In the genomic region with DNA sequence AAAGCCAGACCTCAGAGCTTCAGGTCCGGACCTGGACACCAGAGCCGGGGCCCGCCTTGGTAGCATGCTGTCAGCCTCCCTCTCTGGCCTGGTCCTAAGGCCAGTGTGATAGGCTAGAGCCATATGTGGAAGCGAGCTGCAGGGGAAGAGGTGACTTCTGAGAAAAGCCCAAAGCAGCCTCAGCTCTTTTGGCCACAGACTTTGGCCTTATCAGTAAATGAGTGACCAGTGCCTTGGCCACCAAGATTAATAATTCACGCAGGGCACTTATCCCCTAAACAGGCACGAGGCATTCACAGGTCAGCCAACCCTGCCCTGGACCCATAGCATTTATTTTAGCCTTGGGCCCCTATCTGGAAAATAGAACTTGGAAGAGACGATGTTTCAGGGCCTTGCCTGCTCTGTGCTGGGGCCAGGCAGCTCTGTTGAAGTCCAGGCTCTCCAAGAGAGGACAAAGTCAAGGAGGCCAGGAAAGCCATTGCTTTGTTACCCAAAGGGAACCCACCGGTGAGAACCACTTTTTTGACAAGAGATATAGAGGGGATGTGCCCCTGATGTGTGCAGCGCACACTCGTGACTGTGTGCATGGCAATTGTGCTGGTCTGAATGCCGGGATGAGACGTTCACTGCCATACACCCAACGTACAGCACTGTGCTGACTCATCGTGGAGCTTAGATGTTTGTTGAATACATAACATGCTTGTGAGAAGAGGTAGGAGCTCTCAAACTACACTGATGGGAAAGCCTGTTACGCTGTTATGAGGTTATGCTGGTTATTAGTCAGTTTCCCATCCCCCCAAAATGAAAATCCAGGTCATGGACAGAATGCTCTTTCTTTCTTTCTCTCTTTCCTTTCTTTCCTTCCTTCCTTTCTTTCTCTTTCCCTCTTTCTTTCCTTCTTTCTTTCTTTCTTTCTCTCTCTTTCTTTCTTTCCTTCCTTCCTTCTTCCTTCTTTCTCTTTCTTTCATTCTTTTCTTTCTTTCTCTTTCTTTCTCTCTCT, we compare ENCODE assay signal across 1 cellular context.
A peak's percentile ranks its signal among the peaks of the same experiment; 100 is the strongest.
TF ChIP-seq lines count a peak whose summit lies in the region.

No MANE protein-coding gene starts in this region.

TF ChIP-seq in K562, 482 proteins besides CTCF, POLR2A, EP300 and RAD21 (continued from another document):
- TF ChIP-seq NFXL1 (CRISPR knock-in tag; IDR thresholded peaks at IDR 0.05) (0 out of 2 replicates have a peak, but pooled peaks have one; percentile 15), TBL1XR1 (IDR thresholded peaks at IDR 0.05; ENCODE audit: low read length in 2 of 2) (peak in 1 of 2 experiments; percentile 7; a peak in 2 of 4 replicates), PCBP2 (IDR thresholded peaks at IDR 0.05; ENCODE audit: low read depth, low read length, poor library complexity, severe bottlenecking) (no peak), ZNF23 (CRISPR knock-in tag; IDR thresholded peaks at IDR 0.05) (no peak), TRIM24 (IDR thresholded peaks at IDR 0.05) (peak; percentile 31 to 60; a peak in 2 of 4 replicates), ZNF311 (CRISPR knock-in tag; IDR thresholded peaks at IDR 0.05) (peak; percentile 77; the same call in 1 of the 2 replicates), TEAD4 (IDR thresholded peaks at IDR 0.05; ENCODE audit: low read length) (peak; percentile 48; the same call in 1 of the 2 replicates), TEAD4 (CRISPR knock-in tag; IDR thresholded peaks at IDR 0.05; ENCODE audit: borderline replicate concordance) (no peak), ZNF668 (CRISPR knock-in tag; IDR thresholded peaks at IDR 0.05) (no peak), CBFA2T2 (conservative IDR thresholded peaks at IDR 0.05) (peak; percentile 29; the same call in 1 of the 2 replicates), ZBTB5 (IDR thresholded peaks at IDR 0.05) (peak; percentile 67), ZNF584 (CRISPR knock-in tag; IDR thresholded peaks at IDR 0.05; ENCODE audit: low read depth) (peak; percentile 85), ZNF79 (CRISPR knock-in tag; IDR thresholded peaks at IDR 0.05; ENCODE audit: low read depth) (no peak), HDAC1 (IDR thresholded peaks at IDR 0.05) (peak in 1 of 2 experiments; percentile 73; a peak in 2 of 4 replicates), MIER1 (IDR thresholded peaks at IDR 0.05; ENCODE audit: low read depth) (no peak; the same call in none of the 2 replicates), ADNP (tag; IDR thresholded peaks at IDR 0.05) (no peak), PTTG1 (tag; IDR thresholded peaks at IDR 0.05; ENCODE audit: low read depth) (peak; percentile 66; the same call in 1 of the 2 replicates), ATF1 (CRISPR knock-in tag; IDR thresholded peaks at IDR 0.05) (no peak), ATF1 (tag; IDR thresholded peaks at IDR 0.05) (peak; percentile 70), ELF2 (CRISPR knock-in tag; IDR thresholded peaks at IDR 0.05) (0 out of 2 replicates have a peak, but pooled peaks have one; percentile 37), CREM (IDR thresholded peaks at IDR 0.05; ENCODE audit: low read depth) (0 out of 2 replicates have a peak, but pooled peaks have one; percentile 43), MTA1 (IDR thresholded peaks at IDR 0.05; ENCODE audit: borderline replicate concordance) (peak; percentile 89), KAT7 (CRISPR knock-in tag; IDR thresholded peaks at IDR 0.05; ENCODE audit: borderline replicate concordance) (peak; percentile 85; the same call in 1 of the 2 replicates), ZSCAN32 (CRISPR knock-in tag; IDR thresholded peaks at IDR 0.05) (no peak), THRB (CRISPR knock-in tag; conservative IDR thresholded peaks at IDR 0.05) (peak; percentile 10; the same call in 1 of the 2 replicates), CC2D1A (IDR thresholded peaks at IDR 0.05) (peak; percentile 27; the same call in 1 of the 2 replicates), TEAD2 (tag; IDR thresholded peaks at IDR 0.05) (peak; percentile 77; the same call in 1 of the 2 replicates)
- TF ChIP-seq, protein P1, sequence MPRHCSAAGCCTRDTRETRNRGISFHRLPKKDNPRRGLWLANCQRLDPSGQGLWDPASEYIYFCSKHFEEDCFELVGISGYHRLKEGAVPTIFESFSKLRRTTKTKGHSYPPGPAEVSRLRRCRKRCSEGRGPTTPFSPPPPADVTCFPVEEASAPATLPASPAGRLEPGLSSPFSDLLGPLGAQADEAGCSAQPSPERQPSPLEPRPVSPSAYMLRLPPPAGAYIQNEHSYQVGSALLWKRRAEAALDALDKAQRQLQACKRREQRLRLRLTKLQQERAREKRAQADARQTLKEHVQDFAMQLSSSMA (CRISPR knock-in tag; IDR thresholded peaks at IDR 0.05) = no peak
- TF ChIP-seq, protein P2, sequence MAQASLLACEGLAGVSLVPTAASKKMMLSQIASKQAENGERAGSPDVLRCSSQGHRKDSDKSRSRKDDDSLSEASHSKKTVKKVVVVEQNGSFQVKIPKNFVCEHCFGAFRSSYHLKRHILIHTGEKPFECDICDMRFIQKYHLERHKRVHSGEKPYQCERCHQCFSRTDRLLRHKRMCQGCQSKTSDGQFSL (CRISPR knock-in tag; IDR thresholded peaks at IDR 0.05) = no peak
- TF ChIP-seq, protein P2 (tag; IDR thresholded peaks at IDR 0.05) = peak in 1 of 2 experiments; percentile 87; a peak in 2 of 4 replicates
- TF ChIP-seq, protein P3, sequence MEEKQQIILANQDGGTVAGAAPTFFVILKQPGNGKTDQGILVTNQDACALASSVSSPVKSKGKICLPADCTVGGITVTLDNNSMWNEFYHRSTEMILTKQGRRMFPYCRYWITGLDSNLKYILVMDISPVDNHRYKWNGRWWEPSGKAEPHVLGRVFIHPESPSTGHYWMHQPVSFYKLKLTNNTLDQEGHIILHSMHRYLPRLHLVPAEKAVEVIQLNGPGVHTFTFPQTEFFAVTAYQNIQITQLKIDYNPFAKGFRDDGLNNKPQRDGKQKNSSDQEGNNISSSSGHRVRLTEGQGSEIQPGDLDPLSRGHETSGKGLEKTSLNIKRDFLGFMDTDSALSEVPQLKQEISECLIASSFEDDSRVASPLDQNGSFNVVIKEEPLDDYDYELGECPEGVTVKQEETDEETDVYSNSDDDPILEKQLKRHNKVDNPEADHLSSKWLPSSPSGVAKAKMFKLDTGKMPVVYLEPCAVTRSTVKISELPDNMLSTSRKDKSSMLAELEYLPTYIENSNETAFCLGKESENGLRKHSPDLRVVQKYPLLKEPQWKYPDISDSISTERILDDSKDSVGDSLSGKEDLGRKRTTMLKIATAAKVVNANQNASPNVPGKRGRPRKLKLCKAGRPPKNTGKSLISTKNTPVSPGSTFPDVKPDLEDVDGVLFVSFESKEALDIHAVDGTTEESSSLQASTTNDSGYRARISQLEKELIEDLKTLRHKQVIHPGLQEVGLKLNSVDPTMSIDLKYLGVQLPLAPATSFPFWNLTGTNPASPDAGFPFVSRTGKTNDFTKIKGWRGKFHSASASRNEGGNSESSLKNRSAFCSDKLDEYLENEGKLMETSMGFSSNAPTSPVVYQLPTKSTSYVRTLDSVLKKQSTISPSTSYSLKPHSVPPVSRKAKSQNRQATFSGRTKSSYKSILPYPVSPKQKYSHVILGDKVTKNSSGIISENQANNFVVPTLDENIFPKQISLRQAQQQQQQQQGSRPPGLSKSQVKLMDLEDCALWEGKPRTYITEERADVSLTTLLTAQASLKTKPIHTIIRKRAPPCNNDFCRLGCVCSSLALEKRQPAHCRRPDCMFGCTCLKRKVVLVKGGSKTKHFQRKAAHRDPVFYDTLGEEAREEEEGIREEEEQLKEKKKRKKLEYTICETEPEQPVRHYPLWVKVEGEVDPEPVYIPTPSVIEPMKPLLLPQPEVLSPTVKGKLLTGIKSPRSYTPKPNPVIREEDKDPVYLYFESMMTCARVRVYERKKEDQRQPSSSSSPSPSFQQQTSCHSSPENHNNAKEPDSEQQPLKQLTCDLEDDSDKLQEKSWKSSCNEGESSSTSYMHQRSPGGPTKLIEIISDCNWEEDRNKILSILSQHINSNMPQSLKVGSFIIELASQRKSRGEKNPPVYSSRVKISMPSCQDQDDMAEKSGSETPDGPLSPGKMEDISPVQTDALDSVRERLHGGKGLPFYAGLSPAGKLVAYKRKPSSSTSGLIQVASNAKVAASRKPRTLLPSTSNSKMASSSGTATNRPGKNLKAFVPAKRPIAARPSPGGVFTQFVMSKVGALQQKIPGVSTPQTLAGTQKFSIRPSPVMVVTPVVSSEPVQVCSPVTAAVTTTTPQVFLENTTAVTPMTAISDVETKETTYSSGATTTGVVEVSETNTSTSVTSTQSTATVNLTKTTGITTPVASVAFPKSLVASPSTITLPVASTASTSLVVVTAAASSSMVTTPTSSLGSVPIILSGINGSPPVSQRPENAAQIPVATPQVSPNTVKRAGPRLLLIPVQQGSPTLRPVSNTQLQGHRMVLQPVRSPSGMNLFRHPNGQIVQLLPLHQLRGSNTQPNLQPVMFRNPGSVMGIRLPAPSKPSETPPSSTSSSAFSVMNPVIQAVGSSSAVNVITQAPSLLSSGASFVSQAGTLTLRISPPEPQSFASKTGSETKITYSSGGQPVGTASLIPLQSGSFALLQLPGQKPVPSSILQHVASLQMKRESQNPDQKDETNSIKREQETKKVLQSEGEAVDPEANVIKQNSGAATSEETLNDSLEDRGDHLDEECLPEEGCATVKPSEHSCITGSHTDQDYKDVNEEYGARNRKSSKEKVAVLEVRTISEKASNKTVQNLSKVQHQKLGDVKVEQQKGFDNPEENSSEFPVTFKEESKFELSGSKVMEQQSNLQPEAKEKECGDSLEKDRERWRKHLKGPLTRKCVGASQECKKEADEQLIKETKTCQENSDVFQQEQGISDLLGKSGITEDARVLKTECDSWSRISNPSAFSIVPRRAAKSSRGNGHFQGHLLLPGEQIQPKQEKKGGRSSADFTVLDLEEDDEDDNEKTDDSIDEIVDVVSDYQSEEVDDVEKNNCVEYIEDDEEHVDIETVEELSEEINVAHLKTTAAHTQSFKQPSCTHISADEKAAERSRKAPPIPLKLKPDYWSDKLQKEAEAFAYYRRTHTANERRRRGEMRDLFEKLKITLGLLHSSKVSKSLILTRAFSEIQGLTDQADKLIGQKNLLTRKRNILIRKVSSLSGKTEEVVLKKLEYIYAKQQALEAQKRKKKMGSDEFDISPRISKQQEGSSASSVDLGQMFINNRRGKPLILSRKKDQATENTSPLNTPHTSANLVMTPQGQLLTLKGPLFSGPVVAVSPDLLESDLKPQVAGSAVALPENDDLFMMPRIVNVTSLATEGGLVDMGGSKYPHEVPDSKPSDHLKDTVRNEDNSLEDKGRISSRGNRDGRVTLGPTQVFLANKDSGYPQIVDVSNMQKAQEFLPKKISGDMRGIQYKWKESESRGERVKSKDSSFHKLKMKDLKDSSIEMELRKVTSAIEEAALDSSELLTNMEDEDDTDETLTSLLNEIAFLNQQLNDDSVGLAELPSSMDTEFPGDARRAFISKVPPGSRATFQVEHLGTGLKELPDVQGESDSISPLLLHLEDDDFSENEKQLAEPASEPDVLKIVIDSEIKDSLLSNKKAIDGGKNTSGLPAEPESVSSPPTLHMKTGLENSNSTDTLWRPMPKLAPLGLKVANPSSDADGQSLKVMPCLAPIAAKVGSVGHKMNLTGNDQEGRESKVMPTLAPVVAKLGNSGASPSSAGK (IDR thresholded peaks at IDR 0.05) = peak; percentile 92
